16 cellular contexts compared by ENCODE assay signal in the genomic region with DNA sequence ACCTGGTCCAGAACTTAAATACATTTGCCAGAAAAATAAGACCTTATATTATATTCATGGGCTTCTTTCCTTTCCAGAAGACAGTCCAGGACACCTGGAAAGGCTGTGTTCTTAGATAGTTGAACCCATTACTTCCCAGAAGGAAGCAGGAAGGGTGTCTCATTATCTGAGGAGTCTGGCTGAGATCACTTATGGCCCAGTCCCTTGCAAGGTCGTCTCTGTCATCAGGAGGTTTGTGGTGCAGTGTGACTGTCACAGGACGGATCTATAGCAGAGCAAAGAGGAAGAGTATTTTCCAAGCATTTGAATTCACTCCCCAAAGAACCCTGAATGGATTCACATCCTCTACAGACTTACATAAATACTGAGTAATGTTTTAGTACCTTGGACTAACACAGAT.
"Had no signal": no experiment of that assay in that cellular context is flagged by ENCODE, and none has a peak within 500 bp of the region (broad histone marks: within the 10 kb centered on the region; RNA-seq: fewer than 3 reads in every experiment).

No MANE protein-coding gene starts in this region.

- DNase-seq: dermis blood vessel endothelial cell; dorsolateral prefrontal cortex; effector CD4-positive, alpha-beta T cell; effector memory CD4-positive, alpha-beta T cell; foreskin keratinocyte; head of caudate nucleus; heart right ventricle; hippocampal formation; left cardiac atrium; left lung; left ventricle myocardium superior; lower lobe of right lung; mesenchymal stem cell; mucosa of descending colon; naive B cell had no signal

- H3K9me3 Mint-ChIP-seq: mesothelial cell of epicardium, naive B cell had no signal

- H3K4me3 Mint-ChIP-seq: mesothelial cell of epicardium, naive B cell had no signal

- H3K27me3 Mint-ChIP-seq: naive B cell had no signal

- H3K4me1 Mint-ChIP-seq: naive B cell had no signal

- H3K36me3 Mint-ChIP-seq: mesothelial cell of epicardium, naive B cell had no signal

- H3K27ac Mint-ChIP-seq: mesothelial cell of epicardium, naive B cell had no signal
